ENCODE assay signal across 24 cellular contexts in the genomic region with DNA sequence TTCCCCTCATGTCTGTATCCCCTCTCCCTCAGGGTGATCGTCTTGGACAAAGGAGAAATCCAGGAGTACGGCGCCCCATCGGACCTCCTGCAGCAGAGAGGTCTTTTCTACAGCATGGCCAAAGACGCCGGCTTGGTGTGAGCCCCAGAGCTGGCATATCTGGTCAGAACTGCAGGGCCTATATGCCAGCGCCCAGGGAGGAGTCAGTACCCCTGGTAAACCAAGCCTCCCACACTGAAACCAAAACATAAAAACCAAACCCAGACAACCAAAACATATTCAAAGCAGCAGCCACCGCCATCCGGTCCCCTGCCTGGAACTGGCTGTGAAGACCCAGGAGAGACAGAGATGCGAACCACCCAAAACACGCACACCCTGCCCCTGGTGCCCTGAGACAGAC.
DNase-seq lines count a peak whose midpoint lies in the region; ATAC-seq and TF ChIP-seq lines count a peak whose summit lies in the region.
"Had no signal": no experiment of that assay in that cellular context is flagged by ENCODE, and none has a peak within 500 bp of the region (broad histone marks: within the 10 kb centered on the region; RNA-seq: fewer than 3 reads in every experiment).

No MANE protein-coding gene starts in this region.

- H3K4me1 Mint-ChIP-seq in activated T-helper 17 cell treated with anti-CD3 and anti-CD28 coated beads, Interleukin-2, amount 50 U/mL, for 72 hours = no peaks in the 10 kb centered on the region
- H3K4me1 Mint-ChIP-seq in stimulated activated effector memory CD8-positive, alpha-beta T cell treated with anti-CD3 and anti-CD28 coated beads, Interleukin-12 subunit alpha, Interleukin-12 subunit beta, amount 100 ng/mL, for 72 hours = no peaks in the 10 kb centered on the region
- H3K4me1 Mint-ChIP-seq in osteocyte (ENCODE audit: unreplicated experiment) (no peaks in the 10 kb centered on the region), T-helper 17 cell (peaks cover 2% of the 10 kb centered on the region)
- H3K4me1 Mint-ChIP-seq: CD4-positive, CD25-positive, alpha-beta regulatory T cell had no signal

- H3K4me3 ChIP-seq in BLaER1 (no peak overlapping the region), GM12865 (ENCODE audit: low read depth, low read length) (no peak overlapping the region), lower lobe of right lung (no peak overlapping the region)
- H3K4me3 ChIP-seq: GM23338, HAP-1, PC-9, SJSA1 had no signal

- H3K27ac ChIP-seq in BLaER1 (peak overlapping the region; percentile 46; the same call in 1 of the 2 replicates), lower lobe of right lung (no peak overlapping the region)
- H3K27ac ChIP-seq: KMS-11, PC-9, SJSA1 had no signal

- H3K36me3 ChIP-seq in BLaER1 = peaks cover 86% of the 10 kb centered on the region
- peaks cover 87% of the 10 kb centered on the region for H3K36me3 ChIP-seq in lower lobe of right lung

- peaks cover 55% of the 10 kb centered on the region for H3K4me1 ChIP-seq in BLaER1
- H3K4me1 ChIP-seq in lower lobe of right lung = no peaks in the 10 kb centered on the region
- H3K4me1 ChIP-seq: BE2C, HAP-1, SJSA1 had no signal

- 0 out of 2 replicates have a peak overlapping the region, but pooled peaks have one; percentile 26 for H3K9ac ChIP-seq in BLaER1
- H3K9ac ChIP-seq: KMS-11 had no signal

- H3K4me3 Mint-ChIP-seq in activated T-helper 17 cell treated with anti-CD3 and anti-CD28 coated beads, Interleukin-2, amount 50 U/mL, for 72 hours = no peak overlapping the region
- no peak overlapping the region for H3K4me3 Mint-ChIP-seq in stimulated activated effector memory CD8-positive, alpha-beta T cell treated with anti-CD3 and anti-CD28 coated beads, Interleukin-12 subunit alpha, Interleukin-12 subunit beta, amount 100 ng/mL, for 72 hours
- no peak overlapping the region for H3K4me3 Mint-ChIP-seq in osteocyte (ENCODE audit: unreplicated experiment)
- H3K4me3 Mint-ChIP-seq in T-helper 17 cell = no peak overlapping the region
- H3K4me3 Mint-ChIP-seq: CD4-positive, CD25-positive, alpha-beta regulatory T cell; GM23338; HFFc6 had no signal

- peak overlapping the region; percentile 66 for H3K4me2 ChIP-seq in BLaER1
- H3K4me2 ChIP-seq: GM23338, KMS-11, PC-9 had no signal

- no peaks in the 10 kb centered on the region for H3K9me3 Mint-ChIP-seq in activated T-helper 17 cell treated with anti-CD3 and anti-CD28 coated beads, Interleukin-2, amount 50 U/mL, for 72 hours
- no peaks in the 10 kb centered on the region for H3K9me3 Mint-ChIP-seq in stimulated activated effector memory CD8-positive, alpha-beta T cell treated with anti-CD3 and anti-CD28 coated beads, Interleukin-12 subunit alpha, Interleukin-12 subunit beta, amount 100 ng/mL, for 72 hours
- H3K9me3 Mint-ChIP-seq in osteocyte (ENCODE audit: unreplicated experiment) = no peaks in the 10 kb centered on the region
- H3K9me3 Mint-ChIP-seq: CD4-positive, CD25-positive, alpha-beta regulatory T cell; GM23338; HFFc6 had no signal

- peak overlapping the region; percentile 28 for H3K27ac Mint-ChIP-seq in activated T-helper 17 cell treated with anti-CD3 and anti-CD28 coated beads, Interleukin-2, amount 50 U/mL, for 72 hours
- peak overlapping the region; percentile 34 for H3K27ac Mint-ChIP-seq in stimulated activated effector memory CD8-positive, alpha-beta T cell treated with anti-CD3 and anti-CD28 coated beads, Interleukin-12 subunit alpha, Interleukin-12 subunit beta, amount 100 ng/mL, for 72 hours
- no peak overlapping the region for H3K27ac Mint-ChIP-seq in osteocyte (ENCODE audit: unreplicated experiment)
- H3K27ac Mint-ChIP-seq in T-helper 17 cell = no peak overlapping the region
- H3K27ac Mint-ChIP-seq: GM23338, HFFc6 had no signal

- H3K36me3 Mint-ChIP-seq in activated T-helper 17 cell treated with anti-CD3 and anti-CD28 coated beads, Interleukin-2, amount 50 U/mL, for 72 hours (ENCODE audit: low read depth) = peaks cover 91% of the 10 kb centered on the region
- H3K36me3 Mint-ChIP-seq in stimulated activated effector memory CD8-positive, alpha-beta T cell treated with anti-CD3 and anti-CD28 coated beads, Interleukin-12 subunit alpha, Interleukin-12 subunit beta, amount 100 ng/mL, for 72 hours = peaks cover 99% of the 10 kb centered on the region
- H3K36me3 Mint-ChIP-seq in osteocyte (ENCODE audit: unreplicated experiment) = peaks cover 50% of the 10 kb centered on the region
- peaks cover 3% of the 10 kb centered on the region for H3K36me3 Mint-ChIP-seq in T-helper 17 cell (ENCODE audit: low read depth)

- intact Hi-C loops in lower lobe of right lung (cut with DNase I) = no loop called here

- DNase-seq in GM12865 (ENCODE audit: low read depth) = peak; percentile 23
- DNase-seq in stimulated activated effector memory CD8-positive, alpha-beta T cell treated with anti-CD3 and anti-CD28 coated beads, Interleukin-12 subunit alpha, Interleukin-12 subunit beta, amount 100 ng/mL, for 72 hours (ENCODE audit: low spot score in 2 of 2) = no peak
- DNase-seq in osteocyte (ENCODE audit: extremely low spot score, unreplicated experiment) = no peak
- no peak for DNase-seq in T-helper 17 cell
- DNase-seq in lower lobe of right lung = no peak
- DNase-seq: BE2C; CD4-positive, CD25-positive, alpha-beta regulatory T cell; DMS153; DND-41; HFFc6; IMR-90; MM.1S; NCI-H2029; NCI-H446; NCI-H524 treated with DMSO at 0.1 percent for 48 hours; NCI-H774; PC-9 had no signal

- TF ChIP-seq CTCF in GM12865 (IDR thresholded peaks at IDR 0.05; ENCODE audit: insufficient read depth, low read depth, low read length, missing control alignments) (no peak), osteocyte (IDR thresholded peaks at IDR 0.05) (no peak), lower lobe of right lung (IDR thresholded peaks at IDR 0.05) (no peak)

- peaks cover 21% of the 10 kb centered on the region; the same call in 1 of the 2 replicates for H4K20me1 ChIP-seq in BLaER1

- H3K27me3 Mint-ChIP-seq in activated T-helper 17 cell treated with anti-CD3 and anti-CD28 coated beads, Interleukin-2, amount 50 U/mL, for 72 hours = no peaks in the 10 kb centered on the region
- no peaks in the 10 kb centered on the region for H3K27me3 Mint-ChIP-seq in osteocyte (ENCODE audit: unreplicated experiment)
- H3K27me3 Mint-ChIP-seq in T-helper 17 cell = no peaks in the 10 kb centered on the region
- H3K27me3 Mint-ChIP-seq: CD4-positive, CD25-positive, alpha-beta regulatory T cell had no signal

- H3K27me3 ChIP-seq in BLaER1 = no peaks in the 10 kb centered on the region
- H3K27me3 ChIP-seq in lower lobe of right lung (ENCODE audit: low read depth) = no peaks in the 10 kb centered on the region
- H3K27me3 ChIP-seq: BE2C, SJSA1 had no signal

- H3K9me3 ChIP-seq in BLaER1 (no peaks in the 10 kb centered on the region), T-helper 17 cell (ENCODE audit: control insufficient read depth, low read length, poor library complexity, severe bottlenecking) (no peaks in the 10 kb centered on the region), lower lobe of right lung (no peaks in the 10 kb centered on the region)
- H3K9me3 ChIP-seq: BE2C, HAP-1, SJSA1 had no signal

- ATAC-seq in activated T-helper 17 cell treated with anti-CD3 and anti-CD28 coated beads, Interleukin-2, amount 50 U/mL, for 72 hours (replicated peaks) = no peak
- ATAC-seq in stimulated activated effector memory CD8-positive, alpha-beta T cell treated with anti-CD3 and anti-CD28 coated beads, Interleukin-12 subunit alpha, Interleukin-12 subunit beta, amount 100 ng/mL, for 72 hours = no peak
- ATAC-seq in T-helper 17 cell (no peak), lower lobe of right lung (no peak)
- ATAC-seq: GM23338, Right ventricle myocardium inferior had no signal

Comparison
In these comparisons a context has a peak if more than half of its experiments do, and no peak if none do; other contexts are left out.
1. H3K27ac Mint-ChIP-seq: peak in activated T-helper 17 cell treated with anti-CD3 and anti-CD28 coated beads, Interleukin-2, amount 50 U/mL, for 72 hours (single experiment) and stimulated activated effector memory CD8-positive, alpha-beta T cell treated with anti-CD3 and anti-CD28 coated beads, Interleukin-12 subunit alpha, Interleukin-12 subunit beta, amount 100 ng/mL, for 72 hours (single experiment); none in osteocyte (single experiment) and T-helper 17 cell (single experiment).